ENCODE assay signal across 1 cellular context in the genomic region with DNA sequence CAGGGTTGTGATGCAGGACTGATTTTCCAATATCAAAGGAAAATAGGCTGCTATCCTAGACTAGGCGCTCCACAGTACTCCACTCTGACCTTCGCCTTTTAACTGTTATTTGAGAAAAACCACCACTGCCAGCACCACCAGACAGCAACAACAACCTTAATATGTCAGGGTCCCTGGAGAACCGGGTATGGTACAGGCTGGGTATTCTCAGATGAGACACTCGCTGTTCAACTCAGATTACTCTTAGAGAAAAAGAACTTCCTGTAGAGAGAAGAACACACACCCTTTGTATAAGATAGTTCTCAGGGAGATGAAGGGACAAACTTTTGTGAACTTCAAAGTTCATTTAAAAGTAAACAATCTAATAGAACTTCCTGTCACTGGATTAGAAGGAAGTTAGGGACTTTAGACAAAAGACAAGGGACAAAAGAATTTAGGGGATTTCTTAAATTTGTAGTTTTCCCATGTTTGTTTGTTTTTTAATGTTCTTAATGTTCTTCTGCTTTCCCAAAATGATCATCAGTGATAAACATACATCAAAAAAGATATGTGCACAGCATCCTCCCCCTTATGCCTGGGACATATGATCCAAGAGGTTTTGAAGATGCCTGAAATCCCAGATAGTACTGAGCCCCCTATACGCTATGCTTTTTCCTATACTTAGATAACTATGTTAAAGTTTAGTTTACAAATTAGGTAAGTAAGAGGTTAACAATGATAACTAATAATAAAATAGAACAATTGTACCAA.
TF ChIP-seq lines count a peak whose summit lies in the region.

No MANE protein-coding gene starts in this region.

TF ChIP-seq in liver, 16 proteins besides CTCF, POLR2A, EP300 and RAD21:
- TF ChIP-seq, protein P1, sequence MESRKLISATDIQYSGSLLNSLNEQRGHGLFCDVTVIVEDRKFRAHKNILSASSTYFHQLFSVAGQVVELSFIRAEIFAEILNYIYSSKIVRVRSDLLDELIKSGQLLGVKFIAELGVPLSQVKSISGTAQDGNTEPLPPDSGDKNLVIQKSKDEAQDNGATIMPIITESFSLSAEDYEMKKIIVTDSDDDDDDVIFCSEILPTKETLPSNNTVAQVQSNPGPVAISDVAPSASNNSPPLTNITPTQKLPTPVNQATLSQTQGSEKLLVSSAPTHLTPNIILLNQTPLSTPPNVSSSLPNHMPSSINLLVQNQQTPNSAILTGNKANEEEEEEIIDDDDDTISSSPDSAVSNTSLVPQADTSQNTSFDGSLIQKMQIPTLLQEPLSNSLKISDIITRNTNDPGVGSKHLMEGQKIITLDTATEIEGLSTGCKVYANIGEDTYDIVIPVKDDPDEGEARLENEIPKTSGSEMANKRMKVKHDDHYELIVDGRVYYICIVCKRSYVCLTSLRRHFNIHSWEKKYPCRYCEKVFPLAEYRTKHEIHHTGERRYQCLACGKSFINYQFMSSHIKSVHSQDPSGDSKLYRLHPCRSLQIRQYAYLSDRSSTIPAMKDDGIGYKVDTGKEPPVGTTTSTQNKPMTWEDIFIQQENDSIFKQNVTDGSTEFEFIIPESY (IDR thresholded peaks at IDR 0.05) = peak; percentile 26
- TF ChIP-seq, protein P2, sequence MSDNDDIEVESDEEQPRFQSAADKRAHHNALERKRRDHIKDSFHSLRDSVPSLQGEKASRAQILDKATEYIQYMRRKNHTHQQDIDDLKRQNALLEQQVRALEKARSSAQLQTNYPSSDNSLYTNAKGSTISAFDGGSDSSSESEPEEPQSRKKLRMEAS (IDR thresholded peaks at IDR 0.05) = no peak
- peak; percentile 68 for TF ChIP-seq SP1 (IDR thresholded peaks at IDR 0.05)
- TF ChIP-seq FOXA1 (IDR thresholded peaks at IDR 0.05) = no peak
- peak; percentile 46 to 61 for TF ChIP-seq HNF4A (conservative IDR thresholded peaks at IDR 0.05)
- TF ChIP-seq RXRA (IDR thresholded peaks at IDR 0.05) = peak in 1 of 2 donors; percentile 43
- TF ChIP-seq FOXA2 (IDR thresholded peaks at IDR 0.05) = no peak
- TF ChIP-seq GABPA (IDR thresholded peaks at IDR 0.05 in 1 of 2, conservative IDR thresholded peaks at IDR 0.05 in 1 of 2) = peak in 1 of 2 donors; percentile 39
- TF ChIP-seq YY1 (IDR thresholded peaks at IDR 0.05) = peak; percentile 11
